ENCODE assay signal across 23 cellular contexts in the genomic region with DNA sequence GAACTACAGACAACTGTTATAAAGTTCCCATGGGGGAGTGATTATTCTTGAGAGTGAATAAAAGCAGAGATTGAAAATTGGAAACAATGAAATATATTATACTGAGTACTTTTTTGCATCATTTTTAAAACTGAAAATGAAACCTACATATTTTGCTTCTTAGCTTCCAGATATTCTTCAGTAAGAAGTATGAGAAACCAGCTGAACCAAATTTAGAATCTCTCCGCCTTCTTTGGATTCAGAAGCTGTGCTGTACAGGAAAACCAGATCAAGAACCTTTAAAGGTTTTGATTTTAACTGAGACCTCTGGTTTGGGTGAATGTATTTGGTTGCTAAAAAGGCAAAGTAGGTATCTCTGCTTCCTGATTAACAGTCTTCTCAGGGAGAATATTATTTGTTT.
DNase-seq lines count a peak whose midpoint lies in the region; ATAC-seq and TF ChIP-seq lines count a peak whose summit lies in the region.
"Had no signal": no experiment of that assay in that cellular context is flagged by ENCODE, and none has a peak within 500 bp of the region (broad histone marks: within the 10 kb centered on the region; RNA-seq: fewer than 3 reads in every experiment).

No MANE protein-coding gene starts in this region.

- H3K27me3 ChIP-seq in WERI-Rb-1 (ENCODE audit: insufficient read depth, low read depth, severe bottlenecking), result no peaks in the 10 kb centered on the region
- H3K27me3 ChIP-seq: adrenal gland, colonic mucosa, gastrocnemius medialis had no signal

- peaks cover 8% of the 10 kb centered on the region for H3K9me3 Mint-ChIP-seq in activated CD4-positive, alpha-beta T cell treated with anti-CD3 and anti-CD28 coated beads, Interleukin-2, amount 10 ng/mL, durations not matched to agents 7 days and 5 days
- H3K9me3 Mint-ChIP-seq: CD4-positive, alpha-beta T cell; type B pancreatic cell had no signal

- H3K4me3 Mint-ChIP-seq in activated CD4-positive, alpha-beta T cell treated with anti-CD3 and anti-CD28 coated beads, Interleukin-2, amount 10 ng/mL, durations not matched to agents 7 days and 5 days, result no peak overlapping the region
- H3K4me3 Mint-ChIP-seq in T-helper 17 cell, result peak overlapping the region; percentile 13
- H3K4me3 Mint-ChIP-seq: activated T-helper 1 cell treated with anti-CD3 and anti-CD28 coated beads, Interleukin-12 subunit alpha, Interleukin-12 subunit beta, Interleukin-2, Interleukin-4 antibody, amounts not matched to agents 30 ng/mL and 10 ng/mL and 1 ng/mL, durations not matched to agents 14 hours and 24 hours and 36 hours; CD4-positive, alpha-beta T cell; type B pancreatic cell had no signal

- no peaks in the 10 kb centered on the region for H3K27me3 Mint-ChIP-seq in activated CD4-positive, alpha-beta T cell treated with anti-CD3 and anti-CD28 coated beads, Interleukin-2, amount 10 ng/mL, durations not matched to agents 7 days and 5 days
- no peaks in the 10 kb centered on the region for H3K27me3 Mint-ChIP-seq in T-helper 17 cell
- H3K27me3 Mint-ChIP-seq: CD4-positive, alpha-beta T cell; progenitor cell of endocrine pancreas; type B pancreatic cell had no signal

- no peak for DNase-seq in activated CD4-positive, alpha-beta T cell treated with anti-CD3 and anti-CD28 coated beads, Interleukin-2, amount 10 ng/mL, durations not matched to agents 7 days and 5 days
- no peak for DNase-seq in activated CD4-positive, alpha-beta T cell treated with anti-CD3 and anti-CD28 coated beads for 4 hours
- no peak for DNase-seq in T-helper 17 cell
- peak; percentile 37 for DNase-seq in fibroblast of peridontal ligament (ENCODE audit: extremely low read depth)
- no peak for DNase-seq in WERI-Rb-1
- DNase-seq in cerebellar nuclear complex (lab: John Stamatoyannopoulos, UW), result no peak
- DNase-seq in epidermal melanocyte (ENCODE audit: insufficient read length, low spot score), result no peak
- DNase-seq: activated CD4-positive, alpha-beta T cell treated with anti-CD3 and anti-CD28 coated beads, Interleukin-2, amount 50 U/mL, for 48 hours; adrenal gland; CD4-positive, alpha-beta T cell; colonic mucosa; gastrocnemius medialis; NCI-H1105 treated with DMSO at 0.1 percent for 48 hours; NCI-H2107; NCI-H524; OCI-M1; SIG-M5 had no signal

- H3K36me3 Mint-ChIP-seq in activated CD4-positive, alpha-beta T cell treated with anti-CD3 and anti-CD28 coated beads, Interleukin-2, amount 10 ng/mL, durations not matched to agents 7 days and 5 days (ENCODE audit: low read depth), result peaks cover 3% of the 10 kb centered on the region
- H3K36me3 Mint-ChIP-seq in T-helper 17 cell (ENCODE audit: low read depth), result no peaks in the 10 kb centered on the region
- H3K36me3 Mint-ChIP-seq: type B pancreatic cell had no signal

- H3K4me1 Mint-ChIP-seq in activated CD4-positive, alpha-beta T cell treated with anti-CD3 and anti-CD28 coated beads, Interleukin-2, amount 10 ng/mL, durations not matched to agents 7 days and 5 days, result peaks cover 13% of the 10 kb centered on the region
- H3K4me1 Mint-ChIP-seq in T-helper 17 cell, result peaks cover 2% of the 10 kb centered on the region

- no peaks in the 10 kb centered on the region for H3K36me3 ChIP-seq in WERI-Rb-1
- H3K36me3 ChIP-seq: adrenal gland, colonic mucosa, gastrocnemius medialis had no signal

- H3K27ac ChIP-seq in temporal lobe (ENCODE audit: low read depth, low read length), result peak overlapping the region; percentile 73
- H3K27ac ChIP-seq in WERI-Rb-1, result no peak overlapping the region
- H3K27ac ChIP-seq: A549, colonic mucosa, gastrocnemius medialis had no signal

- no peak overlapping the region for H3K4me3 ChIP-seq in WERI-Rb-1 (ENCODE audit: low read depth, low read length)
- H3K4me3 ChIP-seq: A549, adrenal gland, colonic mucosa, gastrocnemius medialis, smooth muscle cell had no signal

- POLR2A ChIA-PET in activated CD4-positive, alpha-beta T cell treated with anti-CD3 and anti-CD28 coated beads, Interleukin-2, amount 10 ng/mL, durations not matched to agents 7 days and 5 days (lab: Charles Lee), result no interaction called here

- TF ChIP-seq CTCF in WERI-Rb-1 (IDR thresholded peaks at IDR 0.05; ENCODE audit: low read depth, low read length), result no peak

- CTCF ChIA-PET in activated CD4-positive, alpha-beta T cell treated with anti-CD3 and anti-CD28 coated beads, Interleukin-2, amount 10 ng/mL, durations not matched to agents 7 days and 5 days (lab: Charles Lee), result interaction anchor here (1.0 kb wide), 1 partner anchor 16 kb away, joined by 3 read pairs; no protein-coding TSS in a partner anchor

- no peak for ATAC-seq in T-helper 17 cell
- ATAC-seq: A549, gastrocnemius medialis had no signal

- H3K9me3 ChIP-seq in T-helper 17 cell (ENCODE audit: control insufficient read depth, low read length, poor library complexity, severe bottlenecking) (no peaks in the 10 kb centered on the region), WERI-Rb-1 (ENCODE audit: severe bottlenecking) (no peaks in the 10 kb centered on the region)
- H3K9me3 ChIP-seq: A549, adrenal gland, colonic mucosa, gastrocnemius medialis had no signal

- peak overlapping the region; percentile 68 for H3K27ac Mint-ChIP-seq in activated CD4-positive, alpha-beta T cell treated with anti-CD3 and anti-CD28 coated beads, Interleukin-2, amount 10 ng/mL, durations not matched to agents 7 days and 5 days
- H3K27ac Mint-ChIP-seq in T-helper 17 cell, result peak overlapping the region; percentile 21
- H3K27ac Mint-ChIP-seq: activated T-helper 1 cell treated with anti-CD3 and anti-CD28 coated beads, Interleukin-12 subunit alpha, Interleukin-12 subunit beta, Interleukin-2, Interleukin-4 antibody, amounts not matched to agents 30 ng/mL and 10 ng/mL and 1 ng/mL, durations not matched to agents 14 hours and 24 hours and 36 hours; CD4-positive, alpha-beta T cell; progenitor cell of endocrine pancreas; type B pancreatic cell had no signal
